Comparison of ENCODE assay signal across 8 cellular contexts in genomic region chr18:80208620-80209019, GRCh38.
"Had no signal": no experiment of that assay in that cellular context is flagged by ENCODE, and none has a peak within 500 bp of the region (broad histone marks: within the 10 kb centered on the region; RNA-seq: fewer than 3 reads in every experiment).

No MANE protein-coding gene starts in this region.

- H3K27ac ChIP-seq: GM23248, HL-60 had no signal

- H3K9me3 ChIP-seq: HAP-1 had no signal

- H3K36me3 ChIP-seq: HAP-1 had no signal

- H2AFZ ChIP-seq: GM23248 had no signal

- ATAC-seq: HCT116 had no signal

- H3K9ac ChIP-seq: GM23248 had no signal

- DNase-seq: GM23248, GOT3, H7, HFFc6, IMR-90 had no signal

- H3K4me3 ChIP-seq: GM23248, HAP-1 had no signal
